In the genomic region with DNA sequence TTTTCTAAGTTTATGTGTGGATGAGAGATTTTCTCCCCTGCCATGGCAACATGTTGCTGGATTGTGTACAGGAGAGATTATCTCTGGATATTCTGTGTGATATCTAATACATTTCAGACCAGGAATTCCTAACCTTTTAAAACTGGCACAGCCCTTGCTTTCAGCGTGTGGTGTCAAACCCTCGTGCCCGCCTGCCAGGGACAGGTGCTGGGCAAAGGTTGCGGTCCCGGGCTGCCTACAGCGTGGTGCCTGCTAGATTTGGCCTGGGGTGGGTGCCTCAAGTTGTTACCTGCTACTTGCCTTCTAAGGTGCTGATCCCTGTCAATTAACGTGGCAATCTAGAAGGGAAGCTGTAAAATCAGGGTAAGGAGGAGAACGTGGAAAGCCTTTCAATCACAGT, we compare ENCODE assay signal across 1 cellular context.
TF ChIP-seq lines count a peak whose summit lies in the region.

No MANE protein-coding gene starts in this region.

TF ChIP-seq in HCT116, 20 proteins besides CTCF, POLR2A, EP300 and RAD21:
- TF ChIP-seq, protein P1, sequence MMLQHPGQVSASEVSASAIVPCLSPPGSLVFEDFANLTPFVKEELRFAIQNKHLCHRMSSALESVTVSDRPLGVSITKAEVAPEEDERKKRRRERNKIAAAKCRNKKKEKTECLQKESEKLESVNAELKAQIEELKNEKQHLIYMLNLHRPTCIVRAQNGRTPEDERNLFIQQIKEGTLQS (IDR thresholded peaks at IDR 0.05), result no peak
- TF ChIP-seq YY1 (IDR thresholded peaks at IDR 0.05; ENCODE audit: extremely low read depth, insufficient replicate concordance, low read depth, low read length), result no peak
- TF ChIP-seq, protein P2, sequence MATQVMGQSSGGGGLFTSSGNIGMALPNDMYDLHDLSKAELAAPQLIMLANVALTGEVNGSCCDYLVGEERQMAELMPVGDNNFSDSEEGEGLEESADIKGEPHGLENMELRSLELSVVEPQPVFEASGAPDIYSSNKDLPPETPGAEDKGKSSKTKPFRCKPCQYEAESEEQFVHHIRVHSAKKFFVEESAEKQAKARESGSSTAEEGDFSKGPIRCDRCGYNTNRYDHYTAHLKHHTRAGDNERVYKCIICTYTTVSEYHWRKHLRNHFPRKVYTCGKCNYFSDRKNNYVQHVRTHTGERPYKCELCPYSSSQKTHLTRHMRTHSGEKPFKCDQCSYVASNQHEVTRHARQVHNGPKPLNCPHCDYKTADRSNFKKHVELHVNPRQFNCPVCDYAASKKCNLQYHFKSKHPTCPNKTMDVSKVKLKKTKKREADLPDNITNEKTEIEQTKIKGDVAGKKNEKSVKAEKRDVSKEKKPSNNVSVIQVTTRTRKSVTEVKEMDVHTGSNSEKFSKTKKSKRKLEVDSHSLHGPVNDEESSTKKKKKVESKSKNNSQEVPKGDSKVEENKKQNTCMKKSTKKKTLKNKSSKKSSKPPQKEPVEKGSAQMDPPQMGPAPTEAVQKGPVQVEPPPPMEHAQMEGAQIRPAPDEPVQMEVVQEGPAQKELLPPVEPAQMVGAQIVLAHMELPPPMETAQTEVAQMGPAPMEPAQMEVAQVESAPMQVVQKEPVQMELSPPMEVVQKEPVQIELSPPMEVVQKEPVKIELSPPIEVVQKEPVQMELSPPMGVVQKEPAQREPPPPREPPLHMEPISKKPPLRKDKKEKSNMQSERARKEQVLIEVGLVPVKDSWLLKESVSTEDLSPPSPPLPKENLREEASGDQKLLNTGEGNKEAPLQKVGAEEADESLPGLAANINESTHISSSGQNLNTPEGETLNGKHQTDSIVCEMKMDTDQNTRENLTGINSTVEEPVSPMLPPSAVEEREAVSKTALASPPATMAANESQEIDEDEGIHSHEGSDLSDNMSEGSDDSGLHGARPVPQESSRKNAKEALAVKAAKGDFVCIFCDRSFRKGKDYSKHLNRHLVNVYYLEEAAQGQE (IDR thresholded peaks at IDR 0.05; ENCODE audit: low read depth), result no peak
- TF ChIP-seq, protein P3, sequence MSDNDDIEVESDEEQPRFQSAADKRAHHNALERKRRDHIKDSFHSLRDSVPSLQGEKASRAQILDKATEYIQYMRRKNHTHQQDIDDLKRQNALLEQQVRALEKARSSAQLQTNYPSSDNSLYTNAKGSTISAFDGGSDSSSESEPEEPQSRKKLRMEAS (IDR thresholded peaks at IDR 0.05), result no peak
- TF ChIP-seq CEBPB (IDR thresholded peaks at IDR 0.05; ENCODE audit: low read depth), result no peak
- TF ChIP-seq, protein P4, sequence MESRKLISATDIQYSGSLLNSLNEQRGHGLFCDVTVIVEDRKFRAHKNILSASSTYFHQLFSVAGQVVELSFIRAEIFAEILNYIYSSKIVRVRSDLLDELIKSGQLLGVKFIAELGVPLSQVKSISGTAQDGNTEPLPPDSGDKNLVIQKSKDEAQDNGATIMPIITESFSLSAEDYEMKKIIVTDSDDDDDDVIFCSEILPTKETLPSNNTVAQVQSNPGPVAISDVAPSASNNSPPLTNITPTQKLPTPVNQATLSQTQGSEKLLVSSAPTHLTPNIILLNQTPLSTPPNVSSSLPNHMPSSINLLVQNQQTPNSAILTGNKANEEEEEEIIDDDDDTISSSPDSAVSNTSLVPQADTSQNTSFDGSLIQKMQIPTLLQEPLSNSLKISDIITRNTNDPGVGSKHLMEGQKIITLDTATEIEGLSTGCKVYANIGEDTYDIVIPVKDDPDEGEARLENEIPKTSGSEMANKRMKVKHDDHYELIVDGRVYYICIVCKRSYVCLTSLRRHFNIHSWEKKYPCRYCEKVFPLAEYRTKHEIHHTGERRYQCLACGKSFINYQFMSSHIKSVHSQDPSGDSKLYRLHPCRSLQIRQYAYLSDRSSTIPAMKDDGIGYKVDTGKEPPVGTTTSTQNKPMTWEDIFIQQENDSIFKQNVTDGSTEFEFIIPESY (IDR thresholded peaks at IDR 0.05; ENCODE audit: extremely low read depth, insufficient replicate concordance, low read length), result no peak
- TF ChIP-seq EGR1 (IDR thresholded peaks at IDR 0.05; ENCODE audit: low read depth), result no peak
- TF ChIP-seq SRF (IDR thresholded peaks at IDR 0.05; ENCODE audit: low read depth), result no peak
- no peak for TF ChIP-seq ELF1 (IDR thresholded peaks at IDR 0.05; ENCODE audit: borderline replicate concordance, low read depth)
- no peak for TF ChIP-seq ZNF274 (IDR thresholded peaks at IDR 0.05; ENCODE audit: low read depth, low read length)
- no peak for TF ChIP-seq ZFX (IDR thresholded peaks at IDR 0.05)
- TF ChIP-seq SP1 (IDR thresholded peaks at IDR 0.05; ENCODE audit: low read depth), result no peak
- no peak for TF ChIP-seq FOSL1 (IDR thresholded peaks at IDR 0.05; ENCODE audit: low read depth)
- no peak for TF ChIP-seq EZH2phosphoT487 (IDR thresholded peaks at IDR 0.05; ENCODE audit: borderline replicate concordance)
- TF ChIP-seq CBX3 (IDR thresholded peaks at IDR 0.05; ENCODE audit: low read depth), result no peak
- no peak for TF ChIP-seq SIN3A (IDR thresholded peaks at IDR 0.05; ENCODE audit: low read depth)
- TF ChIP-seq JUND (IDR thresholded peaks at IDR 0.05), result no peak
- TF ChIP-seq EZH2 (IDR thresholded peaks at IDR 0.05), result no peak
